Comparison of ENCODE assay signal across 10 cellular contexts in genomic region chr1:39392851-39393573, GRCh38.
A peak's percentile ranks its signal among the peaks of the same experiment; 100 is the strongest.
DNase-seq lines count a peak whose midpoint lies in the region; ATAC-seq and TF ChIP-seq lines count a peak whose summit lies in the region.
"Had no signal": no experiment of that assay in that cellular context is flagged by ENCODE, and none has a peak within 500 bp of the region (broad histone marks: within the 10 kb centered on the region; RNA-seq: fewer than 3 reads in every experiment).

No MANE protein-coding gene starts in this region.

- H3K36me3 ChIP-seq in cardiac muscle cell = peaks cover 8% of the 10 kb centered on the region
- H3K36me3 ChIP-seq in duodenal mucosa (ENCODE audit: control insufficient read depth in 1 of 2, insufficient read depth in 2 of 2, low read length in 2 of 2) = peaks cover 12 to 15% of the 10 kb centered on the region in 2 donors
- peaks cover 57% of the 10 kb centered on the region for H3K36me3 ChIP-seq in upper lobe of right lung

- peak overlapping the region in 1 of 2 donors; percentile 12 for H3K9ac ChIP-seq in duodenal mucosa (ENCODE audit: low read depth in 1 of 2, low read length in 2 of 2)

- no peaks in the 10 kb centered on the region for H3K27me3 ChIP-seq in cardiac muscle cell
- H3K27me3 ChIP-seq in duodenal mucosa (ENCODE audit: control insufficient read depth in 1 of 2, insufficient read depth in 2 of 2, low read length in 2 of 2) = no peaks in the 10 kb centered on the region
- no peaks in the 10 kb centered on the region for H3K27me3 ChIP-seq in upper lobe of right lung

- H3K9me3 Mint-ChIP-seq in nephron progenitor cell = no peaks in the 10 kb centered on the region

- H3K9me3 ChIP-seq in cardiac muscle cell (ENCODE audit: low read depth) (no peaks in the 10 kb centered on the region), duodenal mucosa (ENCODE audit: control insufficient read depth in 1 of 2, low read length in 2 of 2) (no peaks in the 10 kb centered on the region), upper lobe of right lung (no peaks in the 10 kb centered on the region)

- H3K4me3 ChIP-seq in cardiac muscle cell (no peak overlapping the region), duodenal mucosa (ENCODE audit: low read depth in 1 of 2, low read length in 2 of 2) (no peak overlapping the region), upper lobe of right lung (no peak overlapping the region)

- H3K27ac ChIP-seq in cardiac muscle cell = peak overlapping the region; percentile 91
- H3K27ac ChIP-seq in duodenal mucosa (ENCODE audit: low read depth, low read length) = peak overlapping the region; percentile 39
- H3K27ac ChIP-seq in upper lobe of right lung = peak overlapping the region; percentile 63

- DNase-seq in cardiac muscle cell (ENCODE audit: low read depth in 1 of 2, low spot score in 1 of 2) = no peak
- DNase-seq in left ventricle myocardium superior = no peak
- no peak for DNase-seq in nephron progenitor cell
- no peak for DNase-seq in upper lobe of right lung
- DNase-seq in cerebellar nuclear complex (lab: John Stamatoyannopoulos, UW) = no peak
- DNase-seq in activated naive CD4-positive, alpha-beta T cell treated with anti-CD3 and anti-CD28 coated beads, Interleukin-2, amount 50 U/mL, for 16 hours = no peak
- DNase-seq in stimulated activated CD4-positive, alpha-beta T cell treated with anti-CD3 and anti-CD28 coated beads, Interleukin-15, amount 100 ng/mL, for 24 hours = no peak
- DNase-seq: GF-D8, occipital lobe had no signal

- peaks cover 64% of the 10 kb centered on the region for H3K4me1 Mint-ChIP-seq in nephron progenitor cell

- H3K36me3 Mint-ChIP-seq in nephron progenitor cell (ENCODE audit: low read depth) = peaks cover 30% of the 10 kb centered on the region

- H3K27me3 Mint-ChIP-seq in nephron progenitor cell (ENCODE audit: low read depth, poor library complexity) = no peaks in the 10 kb centered on the region

- H3K27ac Mint-ChIP-seq in nephron progenitor cell = peak overlapping the region; percentile 92

- no peak for ATAC-seq in left ventricle myocardium superior
- no peak for ATAC-seq in upper lobe of right lung

- intact Hi-C loops in left ventricle myocardium superior (cut with micrococcal nuclease) = no loop called here
- intact Hi-C loops in upper lobe of right lung (cut with DNase I) = no loop called here

- H3K4me1 ChIP-seq in cardiac muscle cell (ENCODE audit: low read depth) (peaks cover 74% of the 10 kb centered on the region), duodenal mucosa (ENCODE audit: control insufficient read depth in 1 of 2, insufficient read depth in 2 of 2, low read length in 2 of 2) (peaks cover 40 to 41% of the 10 kb centered on the region in 2 donors), upper lobe of right lung (peaks cover 74% of the 10 kb centered on the region)

- TF ChIP-seq CTCF in cardiac muscle cell (IDR thresholded peaks at IDR 0.05; ENCODE audit: low read depth, low read length) (no peak), nephron progenitor cell (IDR thresholded peaks at IDR 0.05) (no peak), upper lobe of right lung (IDR thresholded peaks at IDR 0.05) (no peak)

- no peak overlapping the region for H3K4me3 Mint-ChIP-seq in nephron progenitor cell

Comparison
In these comparisons a context has a peak if more than half of its experiments do, and no peak if none do; other contexts are left out.
1. H3K27ac ChIP-seq: peak in every context shown above with its lines; median percentile 91 in cardiac muscle cell; 63 in upper lobe of right lung; 39 in duodenal mucosa.